8 cellular contexts compared by ENCODE assay signal in genomic region chr1:18820791-18821641, GRCh38. TPM values are rescaled to one million over a fixed set of nuclear protein-coding genes. Genes with fewer than 3 reads are reported as not detected.
A peak's percentile ranks its signal among the peaks of the same experiment; 100 is the strongest.
DNase-seq lines count a peak whose midpoint lies in the region; ATAC-seq, FAIRE-seq and TF ChIP-seq lines count a peak whose summit lies in the region.

No MANE protein-coding gene starts in this region.

- H3K9me3 ChIP-seq in small intestine (ENCODE audit: control insufficient read depth, low read depth), result no peaks in the 10 kb centered on the region

- H3K27me3 ChIP-seq in GM06990 (replicated peaks; ENCODE audit: control insufficient read depth, insufficient read depth, low read length) (peaks cover 2% of the 10 kb centered on the region), small intestine (ENCODE audit: control insufficient read depth in 2 of 2, insufficient read depth in 2 of 2, low read length in 2 of 2) (peaks cover 3 to 8% of the 10 kb centered on the region in 2 donors)

- WGBS in small intestine, 3 donors, result 42 to 48% (median 43%) methylated on average over 22 of the region's 22 CpGs

- peak; percentile 95 for TF ChIP-seq CTCF in GM06990 (IDR thresholded peaks at IDR 0.05; ENCODE audit: insufficient read depth, low read length, poor library complexity, severe bottlenecking)

- H3K27ac ChIP-seq in small intestine (ENCODE audit: low read depth in 1 of 2, low read length in 1 of 2), result no peak overlapping the region

- no peak overlapping the region for H3K4me3 ChIP-seq in GM06990 (replicated peaks; ENCODE audit: low read depth, low read length)
- no peak overlapping the region for H3K4me3 ChIP-seq in small intestine (ENCODE audit: low read depth in 1 of 2, low read length in 2 of 2)

- DNase-seq in GM06990 (ENCODE audit: extremely low read depth, insufficient read length) (peak; percentile 15), NCI-H128 (lab: John Stamatoyannopoulos, UW; ENCODE audit: unreplicated experiment) (peak; percentile 62), T-helper 9 cell (peak; percentile 28), astrocyte of the hippocampus (ENCODE audit: low read depth, low spot score) (peak; percentile 89), hypothalamus (lab: John Stamatoyannopoulos, UW) (peak in 48 of 51 donors; percentile 1 to 73 (median 34)), small intestine (peak; percentile 53)

- H3K36me3 ChIP-seq in GM06990 (ENCODE audit: control insufficient read depth, insufficient read depth, low read length) (no peaks in the 10 kb centered on the region), small intestine (ENCODE audit: control insufficient read depth in 2 of 2, insufficient read depth in 2 of 2, low read length in 2 of 2) (no peaks in the 10 kb centered on the region)

- no peaks in the 10 kb centered on the region for H3K4me1 ChIP-seq in small intestine (ENCODE audit: control insufficient read depth in 2 of 2, insufficient read depth in 1 of 2, low read depth in 1 of 2, low read length in 1 of 2)

- ATAC-seq in GM18868 (IDR thresholded peaks at IDR 0.05; ENCODE audit: unreplicated experiment) (no peak), GM18909 (IDR thresholded peaks at IDR 0.05; ENCODE audit: poor library complexity, unreplicated experiment) (no peak)

- no peak for FAIRE-seq in small intestine (lab: Jason Lieb, UNC)

RNA-seq across cellular contexts. Expression of gene TAS1R2, which starts 38.4 kb away (rescaled TPM):
- polyA plus RNA-seq in small intestine, result not detected

Comparison
In these comparisons a context has a peak if more than half of its experiments do, and no peak if none do; other contexts are left out.
1. DNase-seq: peak in every context shown above with its lines; median percentile 89 in astrocyte of the hippocampus; 62 in NCI-H128; 53 in small intestine; 34 in hypothalamus; 28 in T-helper 9 cell; 15 in GM06990.